Comparison of ENCODE assay signal across 1 cellular context in the genomic region with DNA sequence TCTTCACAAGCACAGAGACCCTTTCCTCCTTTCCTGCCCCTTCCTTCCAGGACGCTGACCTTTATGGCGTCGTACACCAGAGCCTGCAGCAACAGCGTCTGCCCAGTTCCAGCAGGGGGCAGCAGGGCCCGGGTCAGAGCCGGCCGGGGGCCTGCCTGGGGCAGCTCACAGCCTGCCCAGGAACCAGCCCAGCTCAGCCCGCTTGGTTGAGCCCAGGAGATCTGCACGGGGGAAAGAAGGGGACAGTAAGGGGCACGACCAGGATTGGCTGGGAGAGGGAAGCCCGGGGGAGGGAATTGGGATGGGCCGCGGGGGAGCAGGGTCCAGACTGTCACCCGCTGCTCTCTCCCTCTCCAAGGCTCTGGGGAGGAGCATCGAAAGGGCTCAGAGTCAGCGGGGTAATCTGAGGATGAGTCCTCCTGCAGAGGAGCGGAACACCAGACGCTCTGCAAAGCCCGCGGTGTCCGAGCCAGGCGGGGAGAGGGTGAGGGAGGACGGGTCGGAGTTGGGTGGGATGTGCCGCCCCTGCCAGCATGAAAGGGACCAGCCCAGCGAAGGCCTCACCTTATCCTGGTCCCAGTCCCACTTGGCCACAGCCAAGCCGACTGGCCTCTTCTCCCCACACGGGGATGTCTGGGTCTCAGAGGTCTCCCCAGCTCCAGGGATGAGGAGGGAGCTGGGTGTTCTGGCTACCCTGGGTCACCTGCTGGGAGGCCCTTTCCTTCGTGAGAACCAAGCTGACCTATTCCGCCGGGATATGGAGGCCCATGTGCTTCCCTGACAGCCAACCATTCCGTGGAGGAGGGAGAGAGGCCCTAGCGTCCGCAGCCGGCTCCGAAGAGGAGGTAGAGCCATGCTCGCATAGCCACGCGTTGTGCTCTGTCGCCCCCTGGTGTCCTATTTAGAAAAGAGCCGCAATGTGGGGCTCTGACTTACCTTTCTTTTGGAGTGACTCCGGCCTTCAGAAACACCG.
TF ChIP-seq lines count a peak whose summit lies in the region.

No MANE protein-coding gene starts in this region.

TF ChIP-seq in K562, 482 proteins besides CTCF, POLR2A, EP300 and RAD21 (continued from another document and continues in another):
- TF ChIP-seq XRCC3 (IDR thresholded peaks at IDR 0.05) (no peak), ADNP (tag; IDR thresholded peaks at IDR 0.05) (no peak), ZSCAN32 (CRISPR knock-in tag; IDR thresholded peaks at IDR 0.05) (no peak), PCBP2 (IDR thresholded peaks at IDR 0.05; ENCODE audit: low read depth, low read length, poor library complexity, severe bottlenecking) (no peak), ZNF354B (CRISPR knock-in tag; IDR thresholded peaks at IDR 0.05) (no peak), POLR2AphosphoS2 (IDR thresholded peaks at IDR 0.05; ENCODE audit: low read length) (no peak), BHLHE40 (IDR thresholded peaks at IDR 0.05; ENCODE audit: low read length) (no peak), JUND (IDR thresholded peaks at IDR 0.05; ENCODE audit: borderline replicate concordance, low read depth, low read length) (peak; percentile 20; the same call in 1 of the 2 replicates), JUND (tag; IDR thresholded peaks at IDR 0.05; ENCODE audit: borderline replicate concordance, low read depth, low read length) (no peak), TCF3 (CRISPR knock-in tag; IDR thresholded peaks at IDR 0.05) (no peak), ZNF668 (CRISPR knock-in tag; IDR thresholded peaks at IDR 0.05) (no peak), SMAD2 (IDR thresholded peaks at IDR 0.05; ENCODE audit: low read depth, low read length) (no peak), NR2C2 (CRISPR knock-in tag; IDR thresholded peaks at IDR 0.05) (no peak), NR2C2 (tag; IDR thresholded peaks at IDR 0.05) (peak; percentile 34; the same call in 1 of the 2 replicates), SETDB1 (IDR thresholded peaks at IDR 0.05; ENCODE audit: low read length) (no peak), ARNT (IDR thresholded peaks at IDR 0.05) (no peak), ZNF184 (CRISPR knock-in tag; IDR thresholded peaks at IDR 0.05) (no peak), MTA3 (IDR thresholded peaks at IDR 0.05; ENCODE audit: borderline replicate concordance) (0 out of 2 replicates have a peak, but pooled peaks have one; percentile 40), ERF (CRISPR knock-in tag; IDR thresholded peaks at IDR 0.05) (no peak), RBM15 (IDR thresholded peaks at IDR 0.05; ENCODE audit: insufficient read depth, low read length) (no peak), BCL6 (CRISPR knock-in tag; IDR thresholded peaks at IDR 0.05) (no peak), KDM4B (IDR thresholded peaks at IDR 0.05; ENCODE audit: borderline replicate concordance in 2 of 2, low read depth in 1 of 2) (0 out of 4 replicates have a peak, but pooled peaks of 1 of the 2 experiments have one; percentile 31), FOXA3 (CRISPR knock-in tag; conservative IDR thresholded peaks at IDR 0.05 in 1 of 2, IDR thresholded peaks at IDR 0.05 in 1 of 2) (no peak), MCM5 (IDR thresholded peaks at IDR 0.05; ENCODE audit: low read depth) (no peak), NELFE (IDR thresholded peaks at IDR 0.05; ENCODE audit: insufficient read depth, insufficient read length) (no peak), TBP (optimal IDR thresholded peaks at IDR 0.05; ENCODE audit: low read depth, low read length) (no peak), PML (IDR thresholded peaks at IDR 0.05; ENCODE audit: low read length) (no peak), ZNF583 (CRISPR knock-in tag; IDR thresholded peaks at IDR 0.05) (no peak), SMAD4 (CRISPR knock-in tag; conservative IDR thresholded peaks at IDR 0.05) (no peak)
- TF ChIP-seq, protein P1, sequence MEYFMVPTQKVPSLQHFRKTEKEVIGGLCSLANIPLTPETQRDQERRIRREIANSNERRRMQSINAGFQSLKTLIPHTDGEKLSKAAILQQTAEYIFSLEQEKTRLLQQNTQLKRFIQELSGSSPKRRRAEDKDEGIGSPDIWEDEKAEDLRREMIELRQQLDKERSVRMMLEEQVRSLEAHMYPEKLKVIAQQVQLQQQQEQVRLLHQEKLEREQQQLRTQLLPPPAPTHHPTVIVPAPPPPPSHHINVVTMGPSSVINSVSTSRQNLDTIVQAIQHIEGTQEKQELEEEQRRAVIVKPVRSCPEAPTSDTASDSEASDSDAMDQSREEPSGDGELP (CRISPR knock-in tag; IDR thresholded peaks at IDR 0.05; ENCODE audit: borderline replicate concordance): no peak
- TF ChIP-seq, protein P2, sequence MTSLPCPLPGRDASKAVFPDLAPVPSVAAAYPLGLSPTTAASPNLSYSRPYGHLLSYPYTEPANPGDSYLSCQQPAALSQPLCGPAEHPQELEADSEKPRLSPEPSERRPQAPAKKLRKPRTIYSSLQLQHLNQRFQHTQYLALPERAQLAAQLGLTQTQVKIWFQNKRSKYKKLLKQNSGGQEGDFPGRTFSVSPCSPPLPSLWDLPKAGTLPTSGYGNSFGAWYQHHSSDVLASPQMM (CRISPR knock-in tag; IDR thresholded peaks at IDR 0.05): no peak
- TF ChIP-seq, protein P3, sequence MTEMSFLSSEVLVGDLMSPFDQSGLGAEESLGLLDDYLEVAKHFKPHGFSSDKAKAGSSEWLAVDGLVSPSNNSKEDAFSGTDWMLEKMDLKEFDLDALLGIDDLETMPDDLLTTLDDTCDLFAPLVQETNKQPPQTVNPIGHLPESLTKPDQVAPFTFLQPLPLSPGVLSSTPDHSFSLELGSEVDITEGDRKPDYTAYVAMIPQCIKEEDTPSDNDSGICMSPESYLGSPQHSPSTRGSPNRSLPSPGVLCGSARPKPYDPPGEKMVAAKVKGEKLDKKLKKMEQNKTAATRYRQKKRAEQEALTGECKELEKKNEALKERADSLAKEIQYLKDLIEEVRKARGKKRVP (CRISPR knock-in tag; IDR thresholded peaks at IDR 0.05): no peak
- TF ChIP-seq, protein P4, sequence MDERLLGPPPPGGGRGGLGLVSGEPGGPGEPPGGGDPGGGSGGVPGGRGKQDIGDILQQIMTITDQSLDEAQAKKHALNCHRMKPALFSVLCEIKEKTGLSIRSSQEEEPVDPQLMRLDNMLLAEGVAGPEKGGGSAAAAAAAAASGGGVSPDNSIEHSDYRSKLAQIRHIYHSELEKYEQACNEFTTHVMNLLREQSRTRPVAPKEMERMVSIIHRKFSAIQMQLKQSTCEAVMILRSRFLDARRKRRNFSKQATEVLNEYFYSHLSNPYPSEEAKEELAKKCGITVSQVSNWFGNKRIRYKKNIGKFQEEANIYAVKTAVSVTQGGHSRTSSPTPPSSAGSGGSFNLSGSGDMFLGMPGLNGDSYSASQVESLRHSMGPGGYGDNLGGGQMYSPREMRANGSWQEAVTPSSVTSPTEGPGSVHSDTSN (CRISPR knock-in tag; IDR thresholded peaks at IDR 0.05; ENCODE audit: low read depth): no peak
- TF ChIP-seq, protein P4 (tag; conservative IDR thresholded peaks at IDR 0.05; ENCODE audit: low read depth): no peak
- TF ChIP-seq, protein P5, sequence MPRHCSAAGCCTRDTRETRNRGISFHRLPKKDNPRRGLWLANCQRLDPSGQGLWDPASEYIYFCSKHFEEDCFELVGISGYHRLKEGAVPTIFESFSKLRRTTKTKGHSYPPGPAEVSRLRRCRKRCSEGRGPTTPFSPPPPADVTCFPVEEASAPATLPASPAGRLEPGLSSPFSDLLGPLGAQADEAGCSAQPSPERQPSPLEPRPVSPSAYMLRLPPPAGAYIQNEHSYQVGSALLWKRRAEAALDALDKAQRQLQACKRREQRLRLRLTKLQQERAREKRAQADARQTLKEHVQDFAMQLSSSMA (CRISPR knock-in tag; IDR thresholded peaks at IDR 0.05): no peak
- TF ChIP-seq, protein P6, sequence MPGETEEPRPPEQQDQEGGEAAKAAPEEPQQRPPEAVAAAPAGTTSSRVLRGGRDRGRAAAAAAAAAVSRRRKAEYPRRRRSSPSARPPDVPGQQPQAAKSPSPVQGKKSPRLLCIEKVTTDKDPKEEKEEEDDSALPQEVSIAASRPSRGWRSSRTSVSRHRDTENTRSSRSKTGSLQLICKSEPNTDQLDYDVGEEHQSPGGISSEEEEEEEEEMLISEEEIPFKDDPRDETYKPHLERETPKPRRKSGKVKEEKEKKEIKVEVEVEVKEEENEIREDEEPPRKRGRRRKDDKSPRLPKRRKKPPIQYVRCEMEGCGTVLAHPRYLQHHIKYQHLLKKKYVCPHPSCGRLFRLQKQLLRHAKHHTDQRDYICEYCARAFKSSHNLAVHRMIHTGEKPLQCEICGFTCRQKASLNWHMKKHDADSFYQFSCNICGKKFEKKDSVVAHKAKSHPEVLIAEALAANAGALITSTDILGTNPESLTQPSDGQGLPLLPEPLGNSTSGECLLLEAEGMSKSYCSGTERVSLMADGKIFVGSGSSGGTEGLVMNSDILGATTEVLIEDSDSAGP (CRISPR knock-in tag; IDR thresholded peaks at IDR 0.05): no peak
- TF ChIP-seq, protein P7, sequence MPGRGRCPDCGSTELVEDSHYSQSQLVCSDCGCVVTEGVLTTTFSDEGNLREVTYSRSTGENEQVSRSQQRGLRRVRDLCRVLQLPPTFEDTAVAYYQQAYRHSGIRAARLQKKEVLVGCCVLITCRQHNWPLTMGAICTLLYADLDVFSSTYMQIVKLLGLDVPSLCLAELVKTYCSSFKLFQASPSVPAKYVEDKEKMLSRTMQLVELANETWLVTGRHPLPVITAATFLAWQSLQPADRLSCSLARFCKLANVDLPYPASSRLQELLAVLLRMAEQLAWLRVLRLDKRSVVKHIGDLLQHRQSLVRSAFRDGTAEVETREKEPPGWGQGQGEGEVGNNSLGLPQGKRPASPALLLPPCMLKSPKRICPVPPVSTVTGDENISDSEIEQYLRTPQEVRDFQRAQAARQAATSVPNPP (IDR thresholded peaks at IDR 0.05; ENCODE audit: borderline replicate concordance, insufficient read depth, insufficient read length): no peak
- TF ChIP-seq, protein P8, sequence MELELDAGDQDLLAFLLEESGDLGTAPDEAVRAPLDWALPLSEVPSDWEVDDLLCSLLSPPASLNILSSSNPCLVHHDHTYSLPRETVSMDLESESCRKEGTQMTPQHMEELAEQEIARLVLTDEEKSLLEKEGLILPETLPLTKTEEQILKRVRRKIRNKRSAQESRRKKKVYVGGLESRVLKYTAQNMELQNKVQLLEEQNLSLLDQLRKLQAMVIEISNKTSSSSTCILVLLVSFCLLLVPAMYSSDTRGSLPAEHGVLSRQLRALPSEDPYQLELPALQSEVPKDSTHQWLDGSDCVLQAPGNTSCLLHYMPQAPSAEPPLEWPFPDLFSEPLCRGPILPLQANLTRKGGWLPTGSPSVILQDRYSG (tag; conservative IDR thresholded peaks at IDR 0.05; ENCODE audit: low read depth): no peak
- TF ChIP-seq, protein P9, sequence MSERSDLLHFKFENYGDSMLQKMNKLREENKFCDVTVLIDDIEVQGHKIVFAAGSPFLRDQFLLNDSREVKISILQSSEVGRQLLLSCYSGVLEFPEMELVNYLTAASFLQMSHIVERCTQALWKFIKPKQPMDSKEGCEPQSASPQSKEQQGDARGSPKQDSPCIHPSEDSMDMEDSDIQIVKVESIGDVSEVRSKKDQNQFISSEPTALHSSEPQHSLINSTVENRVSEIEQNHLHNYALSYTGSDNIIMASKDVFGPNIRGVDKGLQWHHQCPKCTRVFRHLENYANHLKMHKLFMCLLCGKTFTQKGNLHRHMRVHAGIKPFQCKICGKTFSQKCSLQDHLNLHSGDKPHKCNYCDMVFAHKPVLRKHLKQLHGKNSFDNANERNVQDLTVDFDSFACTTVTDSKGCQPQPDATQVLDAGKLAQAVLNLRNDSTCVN (CRISPR knock-in tag; IDR thresholded peaks at IDR 0.05): no peak
- TF ChIP-seq, protein P10, sequence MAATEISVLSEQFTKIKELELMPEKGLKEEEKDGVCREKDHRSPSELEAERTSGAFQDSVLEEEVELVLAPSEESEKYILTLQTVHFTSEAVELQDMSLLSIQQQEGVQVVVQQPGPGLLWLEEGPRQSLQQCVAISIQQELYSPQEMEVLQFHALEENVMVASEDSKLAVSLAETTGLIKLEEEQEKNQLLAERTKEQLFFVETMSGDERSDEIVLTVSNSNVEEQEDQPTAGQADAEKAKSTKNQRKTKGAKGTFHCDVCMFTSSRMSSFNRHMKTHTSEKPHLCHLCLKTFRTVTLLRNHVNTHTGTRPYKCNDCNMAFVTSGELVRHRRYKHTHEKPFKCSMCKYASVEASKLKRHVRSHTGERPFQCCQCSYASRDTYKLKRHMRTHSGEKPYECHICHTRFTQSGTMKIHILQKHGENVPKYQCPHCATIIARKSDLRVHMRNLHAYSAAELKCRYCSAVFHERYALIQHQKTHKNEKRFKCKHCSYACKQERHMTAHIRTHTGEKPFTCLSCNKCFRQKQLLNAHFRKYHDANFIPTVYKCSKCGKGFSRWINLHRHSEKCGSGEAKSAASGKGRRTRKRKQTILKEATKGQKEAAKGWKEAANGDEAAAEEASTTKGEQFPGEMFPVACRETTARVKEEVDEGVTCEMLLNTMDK (IDR thresholded peaks at IDR 0.05; ENCODE audit: borderline replicate concordance, insufficient read depth, low read depth, low read length, poor library complexity, severe bottlenecking): peak; percentile 93
- TF ChIP-seq, protein P11, sequence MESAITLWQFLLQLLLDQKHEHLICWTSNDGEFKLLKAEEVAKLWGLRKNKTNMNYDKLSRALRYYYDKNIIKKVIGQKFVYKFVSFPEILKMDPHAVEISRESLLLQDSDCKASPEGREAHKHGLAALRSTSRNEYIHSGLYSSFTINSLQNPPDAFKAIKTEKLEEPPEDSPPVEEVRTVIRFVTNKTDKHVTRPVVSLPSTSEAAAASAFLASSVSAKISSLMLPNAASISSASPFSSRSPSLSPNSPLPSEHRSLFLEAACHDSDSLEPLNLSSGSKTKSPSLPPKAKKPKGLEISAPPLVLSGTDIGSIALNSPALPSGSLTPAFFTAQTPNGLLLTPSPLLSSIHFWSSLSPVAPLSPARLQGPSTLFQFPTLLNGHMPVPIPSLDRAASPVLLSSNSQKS (CRISPR knock-in tag; IDR thresholded peaks at IDR 0.05): no peak
- TF ChIP-seq, protein P12, sequence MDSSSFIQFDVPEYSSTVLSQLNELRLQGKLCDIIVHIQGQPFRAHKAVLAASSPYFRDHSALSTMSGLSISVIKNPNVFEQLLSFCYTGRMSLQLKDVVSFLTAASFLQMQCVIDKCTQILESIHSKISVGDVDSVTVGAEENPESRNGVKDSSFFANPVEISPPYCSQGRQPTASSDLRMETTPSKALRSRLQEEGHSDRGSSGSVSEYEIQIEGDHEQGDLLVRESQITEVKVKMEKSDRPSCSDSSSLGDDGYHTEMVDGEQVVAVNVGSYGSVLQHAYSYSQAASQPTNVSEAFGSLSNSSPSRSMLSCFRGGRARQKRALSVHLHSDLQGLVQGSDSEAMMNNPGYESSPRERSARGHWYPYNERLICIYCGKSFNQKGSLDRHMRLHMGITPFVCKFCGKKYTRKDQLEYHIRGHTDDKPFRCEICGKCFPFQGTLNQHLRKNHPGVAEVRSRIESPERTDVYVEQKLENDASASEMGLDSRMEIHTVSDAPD (CRISPR knock-in tag; IDR thresholded peaks at IDR 0.05): no peak
- TF ChIP-seq, protein P13, sequence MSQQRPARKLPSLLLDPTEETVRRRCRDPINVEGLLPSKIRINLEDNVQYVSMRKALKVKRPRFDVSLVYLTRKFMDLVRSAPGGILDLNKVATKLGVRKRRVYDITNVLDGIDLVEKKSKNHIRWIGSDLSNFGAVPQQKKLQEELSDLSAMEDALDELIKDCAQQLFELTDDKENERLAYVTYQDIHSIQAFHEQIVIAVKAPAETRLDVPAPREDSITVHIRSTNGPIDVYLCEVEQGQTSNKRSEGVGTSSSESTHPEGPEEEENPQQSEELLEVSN (IDR thresholded peaks at IDR 0.05; ENCODE audit: borderline replicate concordance in 1 of 2, extremely low read depth in 1 of 2, insufficient read depth in 1 of 2, insufficient read length in 1 of 2, low read depth in 1 of 2, low read length in 1 of 2, poor library complexity in 1 of 2, severe bottlenecking in 1 of 2): peak; percentile 21 to 75
